In the genomic region with DNA sequence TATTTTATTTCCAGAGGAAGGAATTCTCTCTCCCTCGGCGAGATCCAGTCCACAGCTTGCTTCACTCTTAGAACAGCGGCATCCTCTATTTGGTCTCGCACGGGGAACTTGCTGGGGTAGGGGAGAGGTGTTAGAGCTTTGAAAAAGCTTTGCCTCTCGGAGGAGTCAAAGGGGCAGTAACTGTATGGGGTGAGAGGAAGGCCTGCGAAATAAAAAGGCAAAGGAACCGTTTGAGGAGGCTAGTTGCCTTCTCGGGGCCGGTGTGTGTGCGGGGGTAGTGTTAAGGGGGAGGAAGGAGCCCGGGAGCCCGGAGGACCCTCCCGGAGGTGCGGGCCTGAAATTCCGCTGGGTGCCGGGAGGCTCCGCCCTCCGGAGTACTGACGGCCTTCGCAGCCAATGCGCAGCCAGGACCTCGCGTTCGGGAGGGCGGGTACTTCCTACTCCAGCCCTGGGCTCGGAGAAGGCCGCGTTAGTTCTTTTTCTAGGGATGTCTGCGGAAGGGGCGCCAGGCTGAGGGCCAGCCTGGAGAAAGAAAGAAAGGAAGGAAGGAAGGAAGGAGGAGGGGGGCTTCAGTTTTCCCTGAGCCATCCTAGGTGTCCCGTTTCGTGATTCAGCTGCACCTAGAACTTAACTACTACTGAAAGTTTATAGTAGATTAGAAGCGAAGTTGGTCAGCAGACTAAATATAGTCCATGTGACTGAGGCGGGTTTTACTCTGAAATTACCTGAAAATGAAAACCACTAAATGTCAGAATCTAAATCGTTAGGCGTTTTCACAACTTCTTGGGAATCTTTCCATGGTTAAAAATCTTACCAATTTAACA, we compare ENCODE assay signal across 8 cellular contexts. TPM values are rescaled to one million over a fixed set of nuclear protein-coding genes. Genes with fewer than 3 reads are reported as not detected.
DNase-seq lines count a peak whose midpoint lies in the region; ATAC-seq, FAIRE-seq and TF ChIP-seq lines count a peak whose summit lies in the region.

No MANE protein-coding gene starts in this region.

- peak; percentile 85 for ATAC-seq in RWPE2 (ENCODE audit: low read depth)

- H3K36me3 ChIP-seq in HAP-1 (replicated peaks): no peaks in the 10 kb centered on the region
- no peaks in the 10 kb centered on the region for H3K36me3 ChIP-seq in RWPE2 (ENCODE audit: low read depth)

- peak; percentile 87 for FAIRE-seq in G401.6 (lab: Jason Lieb, UNC)

- peak overlapping the region; percentile 88 for H3K27ac ChIP-seq in RWPE2 (ENCODE audit: poor library complexity, severe bottlenecking)

- H3K9me3 Mint-ChIP-seq in nephron progenitor cell: no peaks in the 10 kb centered on the region
- no peaks in the 10 kb centered on the region for H3K9me3 Mint-ChIP-seq in stimulated activated naive CD8-positive, alpha-beta T cell treated with anti-CD3 and anti-CD28 coated beads, Interleukin-15, Interleukin-2, amounts not matched to agents 100 ng/mL and 50 ng/mL, for 24 hours

- H3K4me1 ChIP-seq in HAP-1 (peaks cover 23% of the 10 kb centered on the region), RWPE2 (ENCODE audit: insufficient read depth, poor library complexity, severe bottlenecking) (peaks cover 18% of the 10 kb centered on the region)

- no peaks in the 10 kb centered on the region for H3K27me3 Mint-ChIP-seq in nephron progenitor cell (ENCODE audit: low read depth, poor library complexity)
- no peaks in the 10 kb centered on the region for H3K27me3 Mint-ChIP-seq in stimulated activated naive CD8-positive, alpha-beta T cell treated with anti-CD3 and anti-CD28 coated beads, Interleukin-15, Interleukin-2, amounts not matched to agents 100 ng/mL and 50 ng/mL, for 24 hours

- in situ Hi-C loops in HAP-1 (cut with MboI; ENCODE audit: low sequenced_read_pairs): no loop called here

- peak overlapping the region; percentile 62 for H3K4me3 ChIP-seq in HAP-1
- peak overlapping the region; percentile 92 for H3K4me3 ChIP-seq in RWPE2 (ENCODE audit: severe bottlenecking)
- peak overlapping the region; percentile 72 for H3K4me3 ChIP-seq in fibroblast of the aortic adventitia (ENCODE audit: low read depth, low read length)

- peaks cover 12% of the 10 kb centered on the region for H3K36me3 Mint-ChIP-seq in nephron progenitor cell (ENCODE audit: low read depth)
- H3K36me3 Mint-ChIP-seq in stimulated activated naive CD8-positive, alpha-beta T cell treated with anti-CD3 and anti-CD28 coated beads, Interleukin-15, Interleukin-2, amounts not matched to agents 100 ng/mL and 50 ng/mL, for 24 hours (ENCODE audit: low read depth): peaks cover 6% of the 10 kb centered on the region

- TF ChIP-seq CTCF in RWPE2 (IDR thresholded peaks at IDR 0.05; ENCODE audit: poor library complexity, severe bottlenecking): no peak
- no peak for TF ChIP-seq CTCF in fibroblast of the aortic adventitia (IDR thresholded peaks at IDR 0.05; ENCODE audit: insufficient read depth, low read length)
- TF ChIP-seq CTCF in nephron progenitor cell (IDR thresholded peaks at IDR 0.05): no peak

- H3K9me3 ChIP-seq in HAP-1: no peaks in the 10 kb centered on the region
- H3K9me3 ChIP-seq in RWPE2 (ENCODE audit: severe bottlenecking): no peaks in the 10 kb centered on the region

- H3K27me3 ChIP-seq in HAP-1 (ENCODE audit: low read depth) (no peaks in the 10 kb centered on the region), RWPE2 (ENCODE audit: insufficient read depth, poor library complexity, severe bottlenecking) (no peaks in the 10 kb centered on the region)

- H3K4me3 Mint-ChIP-seq in nephron progenitor cell: peak overlapping the region; percentile 98
- peak overlapping the region; percentile 97 for H3K4me3 Mint-ChIP-seq in stimulated activated naive CD8-positive, alpha-beta T cell treated with anti-CD3 and anti-CD28 coated beads, Interleukin-15, Interleukin-2, amounts not matched to agents 100 ng/mL and 50 ng/mL, for 24 hours

- peak overlapping the region; percentile 98 for H3K27ac Mint-ChIP-seq in nephron progenitor cell
- peak overlapping the region; percentile 95 for H3K27ac Mint-ChIP-seq in stimulated activated naive CD8-positive, alpha-beta T cell treated with anti-CD3 and anti-CD28 coated beads, Interleukin-15, Interleukin-2, amounts not matched to agents 100 ng/mL and 50 ng/mL, for 24 hours

- DNase-seq in HAP-1 (ENCODE audit: low spot score in 2 of 2): peak; percentile 86 to 94
- DNase-seq in M059J (ENCODE audit: low read depth): peak; percentile 87
- peak; percentile 91 for DNase-seq in RWPE2 (ENCODE audit: low spot score)
- peak; percentile 80 for DNase-seq in activated T-helper 9 cell treated with anti-CD3 and anti-CD28 coated beads, Interleukin-2, amount 50 U/mL, for 16 hours (ENCODE audit: low read depth)
- peak; percentile 88 for DNase-seq in fibroblast of the aortic adventitia (ENCODE audit: low read depth)
- DNase-seq in nephron progenitor cell: peak; percentile 93

- H3K4me1 Mint-ChIP-seq in nephron progenitor cell: peaks cover 54% of the 10 kb centered on the region
- peaks cover 55% of the 10 kb centered on the region for H3K4me1 Mint-ChIP-seq in stimulated activated naive CD8-positive, alpha-beta T cell treated with anti-CD3 and anti-CD28 coated beads, Interleukin-15, Interleukin-2, amounts not matched to agents 100 ng/mL and 50 ng/mL, for 24 hours (ENCODE audit: low read depth)

RNA-seq across cellular contexts. Expression of gene NEK7, which starts 2.2 kb away (rescaled TPM):
- total RNA-seq in M059J (2014; rRNA removed; shearing (Covaris generic)): 181 and 192 TPM in 2 replicates
- total RNA-seq in fibroblast of the aortic adventitia (ENCODE audit: low replicate concordance): 119 and 187 TPM in 2 replicates

Comparison
In these comparisons a context has a peak if more than half of its experiments do, and no peak if none do; other contexts are left out.
1. Peak in every context shown above with its lines: DNase-seq, ATAC-seq, H3K4me3 ChIP-seq and H3K27ac ChIP-seq.